1 cellular context compared by ENCODE assay signal in genomic region chr10:89836840-89837172, GRCh38.
TF ChIP-seq lines count a peak whose summit lies in the region.

No MANE protein-coding gene starts in this region.

TF ChIP-seq in WTC11, 78 proteins besides CTCF, POLR2A, EP300 and RAD21 (continued from another document):
- no peak for TF ChIP-seq ZSCAN18 (CRISPR knock-in tag; IDR thresholded peaks at IDR 0.05)
